16 cellular contexts compared by ENCODE assay signal in the genomic region with DNA sequence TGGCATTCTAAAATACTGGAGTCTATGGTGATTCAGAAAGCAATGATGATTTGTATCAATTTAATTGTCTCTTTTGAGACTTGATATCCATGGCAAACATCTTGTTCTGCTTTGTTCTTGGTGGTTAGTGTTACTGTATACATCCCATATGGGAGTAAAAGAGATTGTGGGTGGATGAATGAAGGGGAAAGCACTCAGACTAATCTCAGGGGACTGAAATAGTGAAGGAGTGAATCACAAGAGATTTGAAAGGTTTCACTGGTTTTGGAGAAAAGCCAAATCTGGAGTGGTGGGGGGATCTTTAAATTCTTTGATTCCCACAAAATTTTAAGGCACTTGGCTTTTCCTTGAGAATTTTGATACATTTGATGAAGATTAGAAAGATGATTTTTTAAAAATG.
DNase-seq lines count a peak whose midpoint lies in the region; ATAC-seq and TF ChIP-seq lines count a peak whose summit lies in the region.
"Had no signal": no experiment of that assay in that cellular context is flagged by ENCODE, and none has a peak within 500 bp of the region (broad histone marks: within the 10 kb centered on the region; RNA-seq: fewer than 3 reads in every experiment).

No MANE protein-coding gene starts in this region.

- H3K9me3 ChIP-seq in right cardiac atrium (ENCODE audit: control insufficient read depth, low read length), result no peaks in the 10 kb centered on the region
- H3K9me3 ChIP-seq in heart left ventricle, result no peaks in the 10 kb centered on the region
- H3K9me3 ChIP-seq: SJCRH30, vagina had no signal

- ATAC-seq in right cardiac atrium, result no peak
- ATAC-seq in heart left ventricle, result no peak
- no peak for ATAC-seq in GM21390 (IDR thresholded peaks at IDR 0.05; ENCODE audit: unreplicated experiment)
- ATAC-seq: activated T-cell treated with anti-CD3 and anti-CD28 coated beads, Interleukin-2, amount 50 U/mL, for 72 hours; HCT116 had no signal

- H3K4me3 ChIP-seq in right cardiac atrium (ENCODE audit: low read length), result no peak overlapping the region
- H3K4me3 ChIP-seq in heart left ventricle, result no peak overlapping the region
- H3K4me3 ChIP-seq: SJCRH30, stomach, vagina had no signal

- no peaks in the 10 kb centered on the region for H3K36me3 ChIP-seq in heart left ventricle
- H3K36me3 ChIP-seq: SJCRH30, stomach, vagina had no signal

- DNase-seq in EH (ENCODE audit: low read depth) (peak; percentile 85), NCI-H226 (peak; percentile 70), fibroblast of gingiva (ENCODE audit: low read depth) (peak; percentile 20), non-pigmented ciliary epithelial cell (ENCODE audit: low read depth) (peak; percentile 84), right cardiac atrium (no peak), heart left ventricle (no peak), foreskin melanocyte (no peak)
- DNase-seq: activated CD4-positive, alpha-beta T cell treated with anti-CD3 and anti-CD28 coated beads, Interleukin-2, amount 50 U/mL, for 48 hours; activated T-cell treated with anti-CD3 and anti-CD28 coated beads, Interleukin-2, amount 50 U/mL, for 72 hours; NCI-H1436; NCI-H446; stomach had no signal

- H3K27me3 ChIP-seq in right cardiac atrium (ENCODE audit: control insufficient read depth, insufficient read depth), result no peaks in the 10 kb centered on the region
- H3K27me3 ChIP-seq in heart left ventricle, result no peaks in the 10 kb centered on the region
- H3K27me3 ChIP-seq: stomach, vagina had no signal

- H3K27ac ChIP-seq in right cardiac atrium (ENCODE audit: low read length) (no peak overlapping the region), heart left ventricle (no peak overlapping the region)
- H3K27ac ChIP-seq: SJCRH30, stomach, vagina had no signal

- TF ChIP-seq POLR2A in heart left ventricle (IDR thresholded peaks at IDR 0.05), result no peak

- H3K4me1 ChIP-seq in right cardiac atrium (ENCODE audit: control insufficient read depth, insufficient read depth, low read length) (no peaks in the 10 kb centered on the region), heart left ventricle (no peaks in the 10 kb centered on the region)
- H3K4me1 ChIP-seq: SJCRH30, vagina had no signal

- TF ChIP-seq CTCF in heart left ventricle (IDR thresholded peaks at IDR 0.05), result no peak

- intact Hi-C loops in right cardiac atrium (cut with DNase I) (no loop called here), heart left ventricle (cut with DNase I) (no loop called here)

Comparison
In these comparisons a context has a peak if more than half of its experiments do, and no peak if none do; other contexts are left out.
1. DNase-seq: peak in EH (single experiment), NCI-H226 (single experiment), fibroblast of gingiva (single experiment) and non-pigmented ciliary epithelial cell (single experiment); none in right cardiac atrium (0 of 3), heart left ventricle (0 of 5) and foreskin melanocyte (single experiment).